In the genomic region with DNA sequence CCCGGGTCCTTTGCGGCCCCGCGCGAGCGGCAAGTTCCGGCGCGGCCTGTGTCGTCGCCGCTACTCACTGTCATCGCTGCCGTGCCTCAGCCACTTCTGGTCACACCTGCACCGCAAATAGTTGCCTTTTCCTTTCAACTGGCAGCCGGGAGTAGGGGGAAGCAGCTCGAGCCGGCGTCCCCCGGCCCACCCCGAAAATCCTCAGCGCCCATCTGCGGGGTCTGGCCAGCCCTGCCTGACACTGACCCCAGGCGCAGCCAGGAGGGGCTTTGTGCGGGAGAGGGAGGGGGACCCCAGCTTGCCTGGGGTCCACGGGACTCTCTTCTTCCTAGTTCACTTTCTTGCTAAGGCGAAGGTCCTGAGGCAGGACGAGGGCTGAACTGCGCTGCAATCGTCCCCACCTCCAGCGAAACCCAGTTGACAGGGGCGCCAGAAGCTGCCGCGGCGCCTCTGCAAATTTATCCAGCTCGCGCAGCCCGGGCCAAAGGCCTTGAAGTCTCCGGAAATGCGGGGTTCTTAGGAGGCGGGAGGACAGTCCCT, we compare ENCODE assay signal across 10 cellular contexts. TPM values are rescaled to one million over a fixed set of nuclear protein-coding genes. Genes with fewer than 3 reads are reported as not detected.
A peak's percentile ranks its signal among the peaks of the same experiment; 100 is the strongest.
DNase-seq lines count a peak whose midpoint lies in the region; ATAC-seq and TF ChIP-seq lines count a peak whose summit lies in the region.
"Had no signal": no experiment of that assay in that cellular context is flagged by ENCODE, and none has a peak within 500 bp of the region (broad histone marks: within the 10 kb centered on the region; RNA-seq: fewer than 3 reads in every experiment).

No MANE protein-coding gene starts in this region.

- no peak overlapping the region for H2BK12ac ChIP-seq in neuronal stem cell (ENCODE audit: low read length)

- no peaks in the 10 kb centered on the region for H3K79me2 ChIP-seq in GM23248 (ENCODE audit: insufficient read depth)

- no peaks in the 10 kb centered on the region for H3K79me1 ChIP-seq in neuronal stem cell (ENCODE audit: low read depth, low read length)

- peak overlapping the region; percentile 54 for H3K4me2 ChIP-seq in GM23248 (ENCODE audit: unreplicated experiment)
- no peak overlapping the region for H3K4me2 ChIP-seq in neuronal stem cell (ENCODE audit: insufficient read depth, low read length, poor library complexity, severe bottlenecking)

- H4K8ac ChIP-seq in neuronal stem cell (ENCODE audit: low read depth, low read length) = no peak overlapping the region

- no peaks in the 10 kb centered on the region for H4K20me1 ChIP-seq in GM23248 (ENCODE audit: insufficient read depth)

- H3K4ac ChIP-seq in neuronal stem cell (ENCODE audit: low read length) = no peak overlapping the region

- no peak for DNase-seq in AG10803 (ENCODE audit: low read depth)
- DNase-seq in GM23248 = no peak
- no peak for DNase-seq in colonic mucosa
- DNase-seq in neuronal stem cell (ENCODE audit: low spot score) = peak; percentile 11
- DNase-seq in caudate nucleus (lab: John Stamatoyannopoulos, UW) = no peak
- DNase-seq in SHP77 treated with DMSO at 0.1 percent for 48 hours (lab: John Stamatoyannopoulos, UW) = no peak
- no peak for DNase-seq in ureter (ENCODE audit: low spot score)
- DNase-seq: NCI-H446 treated with DMSO at 0.1 percent for 48 hours; stimulated activated CD4-positive, alpha-beta T cell treated with anti-CD3 and anti-CD28 coated beads, Interleukin-1b, Interleukin-23, amount 100 ng/mL, for 48 hours had no signal

- TF ChIP-seq CTCF in AG10803 (conservative IDR thresholded peaks at IDR 0.05; ENCODE audit: low read length) (no peak), colonic mucosa (IDR thresholded peaks at IDR 0.05) (no peak)

- no peak overlapping the region for H3K14ac ChIP-seq in neuronal stem cell (ENCODE audit: low read length)

- H2AFZ ChIP-seq in GM23248 (peak overlapping the region; percentile 48; the same call in 1 of the 2 replicates), neuronal stem cell (ENCODE audit: low read length) (peak overlapping the region; percentile 91)

- no peak overlapping the region for H2BK120ac ChIP-seq in neuronal stem cell (ENCODE audit: low read depth, low read length)

- H3K4me1 ChIP-seq in GM23248 (ENCODE audit: insufficient read depth) (no peaks in the 10 kb centered on the region), colonic mucosa (peaks cover 18% of the 10 kb centered on the region), neuronal stem cell (ENCODE audit: control insufficient read depth in 2 of 2, insufficient read depth in 1 of 2, low read depth in 1 of 2, low read length in 2 of 2) (peaks cover 2 to 3% of the 10 kb centered on the region in 2 donors)

- intact Hi-C loops in colonic mucosa (cut with DNase I) = no loop called here

- H3F3A ChIP-seq in GM23248 (ENCODE audit: insufficient read depth) = no peaks in the 10 kb centered on the region

- no peak overlapping the region for H2BK15ac ChIP-seq in neuronal stem cell (ENCODE audit: low read length)

- H3K27ac ChIP-seq in GM23248 (no peak overlapping the region), colonic mucosa (no peak overlapping the region), neuronal stem cell (replicated peaks; ENCODE audit: low read length) (no peak overlapping the region), caudate nucleus (ENCODE audit: low read depth, low read length) (no peak overlapping the region)

- H2AK5ac ChIP-seq in neuronal stem cell (ENCODE audit: low read depth, low read length) = no peak overlapping the region

- no peaks in the 10 kb centered on the region for H3K9me2 ChIP-seq in GM23248 (ENCODE audit: insufficient read depth)

- no peak overlapping the region for H4K91ac ChIP-seq in neuronal stem cell (ENCODE audit: low read depth, low read length, poor library complexity)

- peaks cover 99% of the 10 kb centered on the region for H3K27me3 ChIP-seq in GM23248 (replicated peaks; ENCODE audit: insufficient read depth)
- peaks cover 98% of the 10 kb centered on the region for H3K27me3 ChIP-seq in colonic mucosa
- H3K27me3 ChIP-seq in neuronal stem cell (ENCODE audit: control insufficient read depth in 3 of 3, insufficient read depth in 3 of 3, low read depth in 1 of 3, low read length in 3 of 3) = peaks cover 71 to 100% (median 98%) of the 10 kb centered on the region in 3 experiments

- H3K18ac ChIP-seq in neuronal stem cell (ENCODE audit: low read length) = no peak overlapping the region

- H3K36me3 ChIP-seq in GM23248 (ENCODE audit: low read depth) (no peaks in the 10 kb centered on the region), colonic mucosa (no peaks in the 10 kb centered on the region), neuronal stem cell (replicated peaks in 1 of 2; ENCODE audit: control insufficient read depth in 2 of 2, insufficient read depth in 2 of 2, low read length in 2 of 2) (no peaks in the 10 kb centered on the region)

- H3K9ac ChIP-seq in GM23248 (no peak overlapping the region), colonic mucosa (ENCODE audit: low read depth in 2 of 2, low read length in 2 of 2) (peak overlapping the region; percentile 9 to 51), neuronal stem cell (ENCODE audit: low read depth, low read length, poor library complexity) (peak overlapping the region; percentile 15)

- WGBS in GM23248 (ENCODE audit: low coverage in 1 of 2, low lambda C conversion rate in 2 of 2, missing lambda C conversion rate in 2 of 2), 2 experiments = 6 to 7% methylated on average over 37 to 40 of the region's 41 CpGs
- no CpG with 5 or more reads among the region's 41 CpGs for WGBS in neuronal stem cell (ENCODE audit: extremely low coverage in 2 of 2, insufficient read length in 2 of 2, insufficient replicate concordance in 1 of 2), 2 donors

- H3K23ac ChIP-seq in neuronal stem cell (ENCODE audit: low read depth, low read length, poor library complexity) = no peak overlapping the region

- H3K9me3 ChIP-seq in GM23248 (ENCODE audit: low read depth) (no peaks in the 10 kb centered on the region), colonic mucosa (no peaks in the 10 kb centered on the region), neuronal stem cell (replicated peaks in 1 of 2; ENCODE audit: control insufficient read depth in 2 of 2, insufficient read depth in 1 of 2, low read depth in 1 of 2, low read length in 2 of 2) (peaks cover 0 to 8% of the 10 kb centered on the region in 2 donors)

- ATAC-seq in HG02759 (IDR thresholded peaks at IDR 0.05; ENCODE audit: unreplicated experiment) = no peak

- in situ Hi-C loops in GM23248 (cut with MboI) = no loop called here

- peak overlapping the region; percentile 78 for H2BK5ac ChIP-seq in neuronal stem cell (ENCODE audit: low read length)

- peak overlapping the region; percentile 35 for H3K4me3 ChIP-seq in AG10803 (ENCODE audit: low read length)
- peak overlapping the region; percentile 50 for H3K4me3 ChIP-seq in GM23248
- peak overlapping the region; percentile 49 for H3K4me3 ChIP-seq in colonic mucosa
- H3K4me3 ChIP-seq in neuronal stem cell (ENCODE audit: low read length in 2 of 2) = peak overlapping the region; percentile 11 to 48

RNA-seq across cellular contexts. Expression of a gene that starts 1.7 kb away (rescaled TPM):
- total RNA-seq in GM23248 (2014; rRNA removed; shearing (Covaris generic)) = not detected in 2 replicates
- polyA plus RNA-seq in GM23248 (2016; fragmentation: Nextera tagmentation; extraction: Ambion mirVana) = not detected in 2 replicates
- total RNA-seq in colonic mucosa = under 1 TPM; 0.35 to 0.54 TPM
- polyA plus RNA-seq in neuronal stem cell (2013, experiment 1 of 2) = not detected
- polyA plus RNA-seq in neuronal stem cell (2013, experiment 2 of 2) = not detected
- total RNA-seq in ureter = not detected

RNA-seq across cellular contexts. Expression of a gene that starts 47.6 kb away (rescaled TPM):
- not detected in 2 replicates for total RNA-seq in GM23248 (2014; rRNA removed; shearing (Covaris generic))
- polyA plus RNA-seq in GM23248 (2016; fragmentation: Nextera tagmentation; extraction: Ambion mirVana) = not detected in 2 replicates
- total RNA-seq in colonic mucosa = 100 to 1,000 TPM; 271 to 391 TPM
- 0.03 TPM for polyA plus RNA-seq in neuronal stem cell (2013, experiment 1 of 2)
- 0.03 TPM for polyA plus RNA-seq in neuronal stem cell (2013, experiment 2 of 2)
- not detected for total RNA-seq in ureter

Comparison
In these comparisons a context has a peak if more than half of its experiments do, and no peak if none do; other contexts are left out.
1. RNA of a gene that starts 47.6 kb away (total RNA-seq): 271 to 391 TPM in colonic mucosa; not detected in GM23248 and not detected in ureter (single experiment); every median in the first group is over 100 times any median in the second.
2. Peak in every context shown above with its lines, with median percentiles within 50 percentile points of each other: H3K4me3 ChIP-seq.